Comparison of ENCODE assay signal across 15 cellular contexts in the genomic region with DNA sequence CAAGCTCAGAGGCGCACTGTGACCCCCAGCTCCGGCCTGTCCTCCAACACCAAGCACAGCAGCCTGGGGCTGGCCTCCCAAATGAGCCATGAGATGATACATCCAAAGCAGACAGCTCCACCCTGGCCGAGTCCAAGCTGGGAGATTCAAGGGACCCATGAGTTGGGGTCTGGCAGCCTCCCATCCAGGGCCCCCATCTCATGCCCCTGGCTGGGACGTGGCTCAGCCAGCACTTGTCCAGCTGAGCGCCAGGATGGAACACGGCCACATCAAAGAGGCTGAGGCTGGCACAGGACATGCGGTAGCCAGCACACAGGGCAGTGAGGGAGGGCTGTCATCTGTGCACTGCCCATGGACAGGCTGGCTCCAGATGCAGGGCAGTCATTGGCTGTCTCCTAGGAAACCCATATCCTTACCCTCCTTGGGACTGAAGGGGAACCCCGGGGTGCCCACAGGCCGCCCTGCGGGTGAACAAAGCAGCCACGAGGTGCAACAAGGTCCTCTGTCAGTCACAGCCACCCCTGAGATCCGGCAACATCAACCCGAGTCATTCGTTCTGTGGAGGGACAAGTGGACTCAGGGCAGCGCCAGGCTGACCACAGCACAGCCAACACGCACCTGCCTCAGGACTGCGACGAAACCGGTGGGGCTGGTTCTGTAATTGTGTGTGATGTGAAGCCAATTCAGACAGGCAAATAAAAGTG. TPM values are rescaled to one million over a fixed set of nuclear protein-coding genes. Genes with fewer than 3 reads are reported as not detected.
DNase-seq lines count a peak whose midpoint lies in the region; ATAC-seq and TF ChIP-seq lines count a peak whose summit lies in the region.
"Had no signal": no experiment of that assay in that cellular context is flagged by ENCODE, and none has a peak within 500 bp of the region (broad histone marks: within the 10 kb centered on the region; RNA-seq: fewer than 3 reads in every experiment).

No MANE protein-coding gene starts in this region.

- H3K4me1 ChIP-seq in mucosa of descending colon (ENCODE audit: low read depth) (peaks cover 14% of the 10 kb centered on the region), upper lobe of right lung (peaks cover 5% of the 10 kb centered on the region)

- H3K36me3 Mint-ChIP-seq in chondrocyte (ENCODE audit: low read depth) = peaks cover 19% of the 10 kb centered on the region

- TF ChIP-seq CTCF in chondrocyte (IDR thresholded peaks at IDR 0.05) (no peak), mucosa of descending colon (IDR thresholded peaks at IDR 0.05) (no peak), upper lobe of right lung (IDR thresholded peaks at IDR 0.05) (no peak)

- intact Hi-C loops in mucosa of descending colon (cut with DNase I, micrococcal nuclease) (no loop called here), upper lobe of right lung (cut with DNase I) (no loop called here)

- no peaks in the 10 kb centered on the region for H3K27me3 ChIP-seq in upper lobe of right lung
- H3K27me3 ChIP-seq: esophagus squamous epithelium had no signal

- peaks cover under 1% of the 10 kb centered on the region for H3K9me3 ChIP-seq in mucosa of descending colon
- no peaks in the 10 kb centered on the region for H3K9me3 ChIP-seq in upper lobe of right lung
- H3K9me3 ChIP-seq: esophagus squamous epithelium had no signal

- H3K36me3 ChIP-seq in mucosa of descending colon (ENCODE audit: low read depth) (no peaks in the 10 kb centered on the region), upper lobe of right lung (peaks cover 7% of the 10 kb centered on the region)

- no peak overlapping the region for H3K4me3 Mint-ChIP-seq in chondrocyte (ENCODE audit: unreplicated experiment)
- H3K4me3 Mint-ChIP-seq: stimulated activated naive CD8-positive, alpha-beta T cell treated with anti-CD3 and anti-CD28 coated beads, Interleukin-15, amount 100 ng/mL, for 72 hours had no signal

- DNase-seq in SIG-M5 treated with dmso at 0.1 percent for 504 hours (lab: John Stamatoyannopoulos, UW; ENCODE audit: unreplicated experiment) = peak; percentile 70
- DNase-seq in SIG-M5 (lab: John Stamatoyannopoulos, UW) = no peak
- DNase-seq in chondrocyte (ENCODE audit: low spot score) = peak; percentile 68
- DNase-seq in mucosa of descending colon = peak; percentile 50 to 67 (median 58)
- peak; percentile 82 for DNase-seq in upper lobe of right lung
- no peak for DNase-seq in activated effector memory CD4-positive, alpha-beta T cell treated with Interleukin-2 at 50 U/mL for 16 hours
- no peak for DNase-seq in SKM-1 treated with dmso at 0.1 percent for 144 hours (lab: John Stamatoyannopoulos, UW; ENCODE audit: unreplicated experiment)
- no peak for DNase-seq in cortex of kidney (lab: John Stamatoyannopoulos, UW)
- DNase-seq: caudate nucleus; esophagus squamous epithelium; NCI-H345; nucleus accumbens; SHP77; stimulated activated CD4-positive, alpha-beta T cell treated with anti-CD3 and anti-CD28 coated beads, Interleukin-4, amount 100 ng/mL, for 4 hours; stimulated activated naive CD8-positive, alpha-beta T cell treated with anti-CD3 and anti-CD28 coated beads, Interleukin-15, amount 100 ng/mL, for 72 hours had no signal

- peaks cover 5% of the 10 kb centered on the region for H3K9me3 Mint-ChIP-seq in chondrocyte (ENCODE audit: low read depth)

- no peak overlapping the region for H3K27ac Mint-ChIP-seq in chondrocyte (ENCODE audit: unreplicated experiment)

- no peaks in the 10 kb centered on the region for H3K27me3 Mint-ChIP-seq in chondrocyte (ENCODE audit: low read depth)
- H3K27me3 Mint-ChIP-seq: stimulated activated naive CD8-positive, alpha-beta T cell treated with anti-CD3 and anti-CD28 coated beads, Interleukin-15, amount 100 ng/mL, for 72 hours had no signal

- ATAC-seq in mucosa of descending colon (peak; percentile 60), upper lobe of right lung (peak; percentile 72)
- ATAC-seq: stimulated activated naive CD8-positive, alpha-beta T cell treated with anti-CD3 and anti-CD28 coated beads, Interleukin-15, amount 100 ng/mL, for 72 hours had no signal

- H3K4me1 Mint-ChIP-seq in chondrocyte (ENCODE audit: low read depth) = no peaks in the 10 kb centered on the region

- peak overlapping the region; percentile 55 for H3K27ac ChIP-seq in upper lobe of right lung
- H3K27ac ChIP-seq: esophagus squamous epithelium had no signal

- no peak overlapping the region for H3K4me3 ChIP-seq in mucosa of descending colon
- H3K4me3 ChIP-seq in upper lobe of right lung = no peak overlapping the region
- H3K4me3 ChIP-seq: esophagus squamous epithelium had no signal

RNA-seq across cellular contexts. Expression of a gene that starts 29.1 kb away (rescaled TPM):
- 6.5 to 12.7 TPM (median 7.8 TPM) in 3 replicates for total RNA-seq in chondrocyte
- total RNA-seq in mucosa of descending colon = 10 to 100 TPM; 12.6 to 22.8 (median 12.7) TPM
- total RNA-seq in upper lobe of right lung = 39.3 TPM

Comparison
In these comparisons a context has a peak if more than half of its experiments do, and no peak if none do; other contexts are left out.
1. DNase-seq: peak in SIG-M5 treated with dmso at 0.1 percent for 504 hours (single experiment), chondrocyte (single experiment), mucosa of descending colon (3 of 3) and upper lobe of right lung (single experiment); none in SIG-M5 (single experiment), activated effector memory CD4-positive, alpha-beta T cell treated with Interleukin-2 at 50 U/mL for 16 hours (single experiment), SKM-1 treated with dmso at 0.1 percent for 144 hours (single experiment) and cortex of kidney (single experiment).